27 cellular contexts compared by ENCODE assay signal in genomic region chr4:8217871-8218270, GRCh38. TPM values are rescaled to one million over a fixed set of nuclear protein-coding genes. Genes with fewer than 3 reads are reported as not detected.
"Had no signal": no experiment of that assay in that cellular context is flagged by ENCODE, and none has a peak within 500 bp of the region (broad histone marks: within the 10 kb centered on the region; RNA-seq: fewer than 3 reads in every experiment).

No MANE protein-coding gene starts in this region.

- DNase-seq: colonic mucosa; foreskin keratinocyte; left cardiac atrium; mesenchymal stem cell; naive B cell; retina; stimulated activated CD4-positive, alpha-beta T cell treated with anti-CD3 and anti-CD28 coated beads, Interleukin-12 subunit alpha, Interleukin-12 subunit beta, amount 100 ng/mL, for 4 hours; stimulated activated CD4-positive, alpha-beta T cell treated with anti-CD3 and anti-CD28 coated beads, Interleukin-1b, Interleukin-23, amount 100 ng/mL, for 48 hours; stimulated activated CD4-positive, alpha-beta T cell treated with anti-CD3 and anti-CD28 coated beads, Interleukin-4, amount 100 ng/mL, for 1 hour; stimulated activated CD8-positive, alpha-beta memory T cell treated with anti-CD3 and anti-CD28 coated beads, Interleukin-4, amount 100 ng/mL, for 48 hours; stimulated activated naive CD4-positive, alpha-beta T cell had no signal

- H3K27ac ChIP-seq: colonic mucosa, esophagus muscularis mucosa, foreskin keratinocyte, gastroesophageal sphincter, heart left ventricle, hepatocyte, left lung, neutrophil, pancreas, thoracic aorta, tibial nerve, upper lobe of left lung had no signal

- H3K4me2 ChIP-seq: hepatocyte, smooth muscle cell had no signal

- H3K9me3 ChIP-seq: colonic mucosa, esophagus muscularis mucosa, gastroesophageal sphincter, left lung, mucosa of descending colon, neutrophil, pancreas, thoracic aorta, upper lobe of left lung had no signal

- H3K36me3 ChIP-seq: colonic mucosa, neutrophil, thoracic aorta had no signal

- FAIRE-seq: endothelial cell of umbilical vein, pancreas, urothelium cell line had no signal

- H3K27me3 ChIP-seq: colonic mucosa, esophagus muscularis mucosa, foreskin keratinocyte, gastroesophageal sphincter, heart left ventricle, hepatocyte, left lung, pancreas, tibial nerve, upper lobe of left lung had no signal

- H3K79me2 ChIP-seq: hepatocyte had no signal

- ATAC-seq: foreskin keratinocyte, gastroesophageal sphincter, heart left ventricle, left cardiac atrium, left lung, mucosa of descending colon, pancreas, sciatic nerve had no signal

- H2AFZ ChIP-seq: hepatocyte had no signal

- H3K4me3 ChIP-seq: colonic mucosa, esophagus muscularis mucosa, gastroesophageal sphincter, heart left ventricle, hepatocyte, left lung, mucosa of descending colon, pancreas, smooth muscle cell, thoracic aorta, tibial nerve, upper lobe of left lung had no signal

- H3K4me1 ChIP-seq: colonic mucosa, foreskin keratinocyte, pancreas had no signal

RNA-seq across cellular contexts. Expression of gene HTRA3, which starts 51.7 kb away (rescaled TPM):
- total RNA-seq: foreskin keratinocyte; natural killer cell treated with Interleukin-12 subunit alpha and Interleukin-12 subunit beta and Interleukin-15 and Interleukin-18, amount 100 ng/mL, for 72 hours had no signal
- polyA plus RNA-seq: foreskin keratinocyte had no signal

RNA-seq across cellular contexts. Expression of gene ABLIM2, which starts 59.3 kb away (rescaled TPM):
- total RNA-seq: smooth muscle cell had no signal
